22 cellular contexts compared by ENCODE assay signal in genomic region chr9:92385474-92385873, GRCh38. TPM values are rescaled to one million over a fixed set of nuclear protein-coding genes. Genes with fewer than 3 reads are reported as not detected.
A peak's percentile ranks its signal among the peaks of the same experiment; 100 is the strongest.
DNase-seq lines count a peak whose midpoint lies in the region; ATAC-seq, FAIRE-seq and TF ChIP-seq lines count a peak whose summit lies in the region.
"Had no signal": no experiment of that assay in that cellular context is flagged by ENCODE, and none has a peak within 500 bp of the region (broad histone marks: within the 10 kb centered on the region; RNA-seq: fewer than 3 reads in every experiment).

No MANE protein-coding gene starts in this region.

- no peak overlapping the region for H3K27ac Mint-ChIP-seq in type B pancreatic cell
- H3K27ac Mint-ChIP-seq: activated naive CD8-positive, alpha-beta T cell; activated T-helper 1 cell treated with anti-CD3 and anti-CD28 coated beads, Interleukin-12 subunit alpha, Interleukin-12 subunit beta, Interleukin-2, Interleukin-4 antibody, amounts not matched to agents 30 ng/mL and 10 ng/mL and 1 ng/mL, durations not matched to agents 14 hours and 24 hours and 36 hours; CD4-positive, alpha-beta memory T cell had no signal

- POLR2A ChIA-PET in A549 (lab: Yijun Ruan, JAX), result no interaction called here

- H4K20me1 ChIP-seq in mammary epithelial cell (ENCODE audit: insufficient read depth, low read length) (no peaks in the 10 kb centered on the region), osteoblast (ENCODE audit: insufficient read depth, low read length) (no peaks in the 10 kb centered on the region)

- no peaks in the 10 kb centered on the region for H3K4me1 Mint-ChIP-seq in type B pancreatic cell (ENCODE audit: unreplicated experiment)
- H3K4me1 Mint-ChIP-seq: nephron had no signal

- H3K9me3 ChIP-seq in A549 (no peaks in the 10 kb centered on the region), mammary epithelial cell (replicated peaks; ENCODE audit: insufficient read depth, low read length) (no peaks in the 10 kb centered on the region), osteoblast (ENCODE audit: low read depth, low read length) (no peaks in the 10 kb centered on the region)
- H3K9me3 ChIP-seq: heart right ventricle, prostate gland, testis had no signal

- ATAC-seq in A549 (no peak), HG03135 (IDR thresholded peaks at IDR 0.05; ENCODE audit: unreplicated experiment) (no peak)

- FAIRE-seq in A549 (lab: Jason Lieb, UNC), result no peak

- 38% methylated on average over 6 of the region's 6 CpGs for WGBS in A549 (ENCODE audit: missing lambda C conversion rate)
- 50% methylated on average over 6 of the region's 6 CpGs for WGBS in mammary epithelial cell (ENCODE audit: low coverage, missing lambda C conversion rate)

- H3K27me3 Mint-ChIP-seq in type B pancreatic cell, result no peaks in the 10 kb centered on the region
- H3K27me3 Mint-ChIP-seq: activated naive CD8-positive, alpha-beta T cell; CD4-positive, alpha-beta memory T cell had no signal

- H3K27ac ChIP-seq in A549, result no peak overlapping the region
- H3K27ac ChIP-seq in mammary epithelial cell (ENCODE audit: insufficient read depth, low read depth, low read length), result peak overlapping the region; percentile 56
- peak overlapping the region; percentile 58 for H3K27ac ChIP-seq in osteoblast (ENCODE audit: low read depth, low read length)
- H3K27ac ChIP-seq: dorsolateral prefrontal cortex, prostate gland had no signal

- H3K4me2 ChIP-seq in A549 (peak overlapping the region; percentile 16; the same call in 1 of the 3 replicates), mammary epithelial cell (ENCODE audit: insufficient read depth, low read depth, low read length) (peak overlapping the region; percentile 9), osteoblast (ENCODE audit: insufficient read depth, low read length) (peak overlapping the region; percentile 38)

- H3K4me3 ChIP-seq in A549, result no peak overlapping the region
- H3K4me3 ChIP-seq in mammary epithelial cell (replicated peaks in 1 of 3; ENCODE audit: insufficient read depth in 1 of 3, low read depth in 2 of 3, low read length in 3 of 3), result no peak overlapping the region
- no peak overlapping the region for H3K4me3 ChIP-seq in osteoblast (ENCODE audit: insufficient read depth, low read length)
- H3K4me3 ChIP-seq: dorsolateral prefrontal cortex, heart right ventricle, prostate gland, testis had no signal

- no peaks in the 10 kb centered on the region for H3K27me3 ChIP-seq in mammary epithelial cell (ENCODE audit: insufficient read depth, low read length)
- no peaks in the 10 kb centered on the region for H3K27me3 ChIP-seq in osteoblast (ENCODE audit: insufficient read depth, low read length)
- H3K27me3 ChIP-seq: dorsolateral prefrontal cortex, heart right ventricle, testis had no signal

- no peak for TF ChIP-seq EP300 in A549 (IDR thresholded peaks at IDR 0.05)

- dilution Hi-C loops in mammary epithelial cell (cut with HindIII; ENCODE audit: low sequenced_read_pairs), result no loop called here

- H3K36me3 Mint-ChIP-seq in type B pancreatic cell, result no peaks in the 10 kb centered on the region
- H3K36me3 Mint-ChIP-seq: CD4-positive, alpha-beta memory T cell had no signal

- H2AFZ ChIP-seq in mammary epithelial cell (ENCODE audit: low read depth, low read length) (peak overlapping the region; percentile 36), osteoblast (ENCODE audit: low read length) (no peak overlapping the region)

- H3K79me2 ChIP-seq in mammary epithelial cell (ENCODE audit: insufficient read depth, low read length) (peaks cover 4% of the 10 kb centered on the region), osteoblast (ENCODE audit: insufficient read depth, low read length) (no peaks in the 10 kb centered on the region)

- peaks cover 16% of the 10 kb centered on the region; the same call in 2 of the 3 replicates for H3K4me1 ChIP-seq in A549
- H3K4me1 ChIP-seq in mammary epithelial cell (ENCODE audit: insufficient read depth, low read length), result peaks cover 15% of the 10 kb centered on the region
- H3K4me1 ChIP-seq in osteoblast (ENCODE audit: insufficient read depth, low read length), result peaks cover 21% of the 10 kb centered on the region
- H3K4me1 ChIP-seq: heart right ventricle, prostate gland, testis had no signal

- no peak for TF ChIP-seq RAD21 in A549 (conservative IDR thresholded peaks at IDR 0.05 in 1 of 2, IDR thresholded peaks at IDR 0.05 in 1 of 2)

- no TSS peak for BruUV-seq in mammary epithelial cell (replicated peaks; lab: Mats Ljungman, UMichigan)

- TF ChIP-seq POLR2A in A549 (IDR thresholded peaks at IDR 0.05; ENCODE audit: low read length), result no peak

- no peaks in the 10 kb centered on the region for H3K9me3 Mint-ChIP-seq in type B pancreatic cell
- H3K9me3 Mint-ChIP-seq: activated T-helper 1 cell treated with anti-CD3 and anti-CD28 coated beads, Interleukin-12 subunit alpha, Interleukin-12 subunit beta, Interleukin-2, Interleukin-4 antibody, amounts not matched to agents 30 ng/mL and 10 ng/mL and 1 ng/mL, durations not matched to agents 14 hours and 24 hours and 36 hours; CD4-positive, alpha-beta memory T cell; nephron had no signal

- CTCF ChIA-PET in A549 (lab: Yijun Ruan, JAX), result interaction anchor here (0.6 to 2.1 kb wide), 2 partner anchors 9 to 65 kb away, joined by 5 to 6 read pairs; no protein-coding TSS in a partner anchor
- CTCF ChIA-PET in mammary epithelial cell (lab: Charles Lee; ENCODE audit: low non-redundant PET), result no interaction called here

- in situ Hi-C loops in mammary epithelial cell (cut with MboI; ENCODE audit: low sequenced_read_pairs in 2 of 2) (no loop called here), ACHN (cut with HindIII; ENCODE audit: low pct_ligation_motif_present, low pct_unique_long_range_greater_than_20kb, low sequenced_read_pairs) (no loop called here)

- TF ChIP-seq CTCF in A549 (IDR thresholded peaks at IDR 0.05) (no peak), mammary epithelial cell (conservative IDR thresholded peaks at IDR 0.05 in 1 of 2, IDR thresholded peaks at IDR 0.05 in 1 of 2; ENCODE audit: extremely low read depth in 1 of 2, insufficient read depth in 1 of 2, low read depth in 1 of 2, low read length in 2 of 2) (no peak), osteoblast (IDR thresholded peaks at IDR 0.05; ENCODE audit: extremely low read depth, low read depth, low read length) (no peak), type B pancreatic cell (conservative IDR thresholded peaks at IDR 0.05) (no peak)

- intact Hi-C loops in mammary epithelial cell (cut with micrococcal nuclease), result no loop called here

- no peak overlapping the region for H3K9ac ChIP-seq in mammary epithelial cell (ENCODE audit: insufficient read depth, low read length)

- DNase-seq in A549 (ENCODE audit: low read depth in 1 of 2, low spot score in 1 of 2), result no peak
- peak; percentile 7 for DNase-seq in NCI-H146 treated with DMSO at 0.1 percent for 48 hours (lab: John Stamatoyannopoulos, UW; ENCODE audit: unreplicated experiment)
- peak; percentile 5 for DNase-seq in mammary epithelial cell
- no peak for DNase-seq in osteoblast (ENCODE audit: insufficient read length, low spot score, missing footprints)
- DNase-seq in type B pancreatic cell (ENCODE audit: extremely low spot score, unreplicated experiment), result no peak
- no peak for DNase-seq in ACHN
- no peak for DNase-seq in SHP77 treated with DMSO at 0.1 percent for 48 hours (lab: John Stamatoyannopoulos, UW)
- DNase-seq: CD4-positive, alpha-beta memory T cell; DMS79; dorsolateral prefrontal cortex; GOT3; heart right ventricle; NCI-H1694 treated with DMSO at 0.1 percent for 48 hours; SIG-M5; testis had no signal

- H3K36me3 ChIP-seq in mammary epithelial cell (ENCODE audit: insufficient read depth, low read length) (peaks cover 2% of the 10 kb centered on the region), osteoblast (ENCODE audit: insufficient read depth, low read length) (no peaks in the 10 kb centered on the region)
- H3K36me3 ChIP-seq: heart right ventricle, prostate gland had no signal

- no peak overlapping the region for H3K4me3 Mint-ChIP-seq in type B pancreatic cell
- H3K4me3 Mint-ChIP-seq: activated naive CD8-positive, alpha-beta T cell; activated T-helper 1 cell treated with anti-CD3 and anti-CD28 coated beads, Interleukin-12 subunit alpha, Interleukin-12 subunit beta, Interleukin-2, Interleukin-4 antibody, amounts not matched to agents 30 ng/mL and 10 ng/mL and 1 ng/mL, durations not matched to agents 14 hours and 24 hours and 36 hours; CD4-positive, alpha-beta memory T cell; nephron had no signal

TF ChIP-seq in A549, 52 proteins besides CTCF, POLR2A, EP300 and RAD21 (continues in another document):
- no peak for TF ChIP-seq TP53 (CRISPR knock-in tag; IDR thresholded peaks at IDR 0.05)

RNA-seq across cellular contexts. Expression of gene OGN, which starts 18.9 kb away (rescaled TPM):
- polyA plus RNA-seq in A549 (2011; rRNA removed) (not detected in 2 replicates), A549 (2017; fragmentation: RNase III; extraction: RNeasy Plus Mini Kit Qiagen cat#74134 plus additional on column Dnase treatment) (not detected in 3 replicates), mammary epithelial cell (not detected)
- polyA plus RNA-seq in A549 (2012; cell fraction: cytosol; rRNA removed), result not detected in 2 replicates
- polyA plus RNA-seq in A549 (2012; cell fraction: nucleus; rRNA removed), result not detected in 2 replicates
- polyA minus RNA-seq in A549 (2011; rRNA and poly(A)+ RNA removed), result not detected in 2 replicates
- total RNA-seq in mammary epithelial cell (not detected), osteoblast (0.36 and 0.88 TPM in 2 replicates), type B pancreatic cell (ENCODE audit: low replicate concordance) (2.8 TPM in 1 of 2 replicates, not detected in the other)
- not detected for polyA minus RNA-seq in mammary epithelial cell
- total RNA-seq: activated T-helper 1 cell treated with anti-CD3 and anti-CD28 coated beads, Interleukin-12 subunit alpha, Interleukin-12 subunit beta, Interleukin-2, Interleukin-4 antibody, amounts not matched to agents 30 ng/mL and 10 ng/mL and 1 ng/mL, durations not matched to agents 14 hours and 24 hours and 36 hours; CD4-positive, alpha-beta memory T cell; NCI-H460; T-helper 2 cell treated with Interferon-gamma antibody and Interleukin-4, amounts not matched to agents 100 ng/mL and 5 ng/mL, for 36 hours had no signal

RNA-seq across cellular contexts. Expression of gene OMD, which starts 38.8 kb away (rescaled TPM):
- polyA plus RNA-seq in A549 (2011; rRNA removed) (not detected in 2 replicates), A549 (2017; fragmentation: RNase III; extraction: RNeasy Plus Mini Kit Qiagen cat#74134 plus additional on column Dnase treatment) (not detected in 3 replicates), mammary epithelial cell (not detected)
- not detected in 2 replicates for polyA plus RNA-seq in A549 (2012; cell fraction: cytosol; rRNA removed)
- polyA plus RNA-seq in A549 (2012; cell fraction: nucleus; rRNA removed), result not detected in 2 replicates
- not detected in 2 replicates for polyA minus RNA-seq in A549 (2011; rRNA and poly(A)+ RNA removed)
- total RNA-seq in mammary epithelial cell (not detected), osteoblast (0.36 and 1.5 TPM in 2 replicates), type B pancreatic cell (ENCODE audit: low replicate concordance) (not detected in 2 replicates)
- polyA minus RNA-seq in mammary epithelial cell, result not detected
- total RNA-seq: activated T-helper 1 cell treated with anti-CD3 and anti-CD28 coated beads, Interleukin-12 subunit alpha, Interleukin-12 subunit beta, Interleukin-2, Interleukin-4 antibody, amounts not matched to agents 30 ng/mL and 10 ng/mL and 1 ng/mL, durations not matched to agents 14 hours and 24 hours and 36 hours; CD4-positive, alpha-beta memory T cell; NCI-H460; T-helper 2 cell treated with Interferon-gamma antibody and Interleukin-4, amounts not matched to agents 100 ng/mL and 5 ng/mL, for 36 hours had no signal

RNA-seq across cellular contexts. Expression of gene CENPP, which starts 59.7 kb away (rescaled TPM):
- polyA plus RNA-seq in A549 (2011; rRNA removed) (13.4 and 15.5 TPM in 2 replicates), A549 (2017; fragmentation: RNase III; extraction: RNeasy Plus Mini Kit Qiagen cat#74134 plus additional on column Dnase treatment) (5.5 to 7.2 TPM (median 7.2 TPM) in 3 replicates), mammary epithelial cell (4.4 TPM)
- 2.8 and 3.4 TPM in 2 replicates for polyA plus RNA-seq in A549 (2012; cell fraction: cytosol; rRNA removed)
- polyA plus RNA-seq in A549 (2012; cell fraction: nucleus; rRNA removed), result 3.5 and 3.9 TPM in 2 replicates
- 2.9 and 3.8 TPM in 2 replicates for polyA minus RNA-seq in A549 (2011; rRNA and poly(A)+ RNA removed)
- total RNA-seq in mammary epithelial cell (1 to 10 TPM; 3.0 to 7.5 TPM), osteoblast (4.7 and 5.4 TPM in 2 replicates), type B pancreatic cell (ENCODE audit: low replicate concordance) (4.0 and 7.6 TPM in 2 replicates)
- polyA minus RNA-seq in mammary epithelial cell, result 2.6 TPM

Comparison
In these comparisons a context has a peak if more than half of its experiments do, and no peak if none do; other contexts are left out.
1. DNase-seq: peak in NCI-H146 treated with DMSO at 0.1 percent for 48 hours (single experiment) and mammary epithelial cell (single experiment); none in A549 (0 of 2), osteoblast (single experiment), type B pancreatic cell (single experiment), ACHN (single experiment) and SHP77 treated with DMSO at 0.1 percent for 48 hours (single experiment).
2. H3K27ac ChIP-seq: peak in mammary epithelial cell (single experiment) and osteoblast (single experiment); none in A549 (0 of 2).
3. Peak in every context shown above with its lines, with median percentiles within 50 percentile points of each other: H3K4me2 ChIP-seq.